In the genomic region with DNA sequence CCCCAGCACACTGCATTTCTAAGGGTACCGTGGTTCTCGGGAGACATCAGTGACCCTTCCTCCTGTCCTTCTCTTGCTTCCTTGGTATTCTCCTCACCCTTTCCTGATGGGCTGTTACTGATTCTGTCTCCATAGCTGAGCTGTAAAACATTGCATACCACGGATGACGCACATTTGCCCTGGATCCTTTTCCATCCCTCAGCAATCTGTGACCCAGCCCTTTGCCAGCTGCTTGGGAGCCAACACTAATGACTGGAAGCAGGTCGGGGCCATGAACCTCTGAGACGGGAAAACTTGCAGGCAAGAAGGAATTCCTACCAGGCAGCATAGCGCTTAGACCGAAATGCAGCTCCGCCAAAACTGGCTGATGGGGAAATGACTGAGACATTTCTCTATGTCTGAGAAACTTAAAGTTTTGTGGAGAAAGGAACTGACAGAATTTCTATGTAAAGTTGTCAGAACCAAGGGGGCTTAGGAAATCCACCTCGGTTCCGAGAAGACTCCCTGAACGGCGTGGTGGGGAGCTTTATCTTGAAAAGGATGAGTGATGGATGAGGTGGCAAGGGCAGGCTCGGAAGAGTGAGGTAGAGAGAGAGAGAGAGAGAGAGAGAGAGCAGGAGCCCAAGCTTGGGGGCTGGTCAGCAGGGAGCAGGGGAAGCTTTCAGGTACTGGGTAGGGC, we compare ENCODE assay signal across 10 cellular contexts. TPM values are rescaled to one million over a fixed set of nuclear protein-coding genes. Genes with fewer than 3 reads are reported as not detected.
DNase-seq lines count a peak whose midpoint lies in the region; ATAC-seq and TF ChIP-seq lines count a peak whose summit lies in the region.
"Had no signal": no experiment of that assay in that cellular context is flagged by ENCODE, and none has a peak within 500 bp of the region (broad histone marks: within the 10 kb centered on the region; RNA-seq: fewer than 3 reads in every experiment).

No MANE protein-coding gene starts in this region.

- peaks cover 21% of the 10 kb centered on the region in 2 donors for H3K4me1 Mint-ChIP-seq in natural killer cell treated with Interleukin-12 subunit alpha and Interleukin-12 subunit beta and Interleukin-15 and Interleukin-18, amount 100 ng/mL, for 72 hours (ENCODE audit: low read depth in 2 of 2)
- H3K4me1 Mint-ChIP-seq in natural killer cell (no peaks in the 10 kb centered on the region), glutamatergic neuron (ENCODE audit: low read depth, unreplicated experiment) (peaks cover 13% of the 10 kb centered on the region)
- peaks cover 39% of the 10 kb centered on the region for H3K4me1 Mint-ChIP-seq in activated naive CD8-positive, alpha-beta T cell treated with anti-CD3 and anti-CD28 coated beads, Interleukin-2, amount 50 U/mL, for 24 hours

- ATAC-seq in natural killer cell treated with Interleukin-12 subunit alpha and Interleukin-12 subunit beta and Interleukin-15 and Interleukin-18, amount 100 ng/mL, for 72 hours, result no peak
- ATAC-seq in natural killer cell, result no peak
- ATAC-seq in activated naive CD8-positive, alpha-beta T cell treated with anti-CD3 and anti-CD28 coated beads, Interleukin-2, amount 50 U/mL, for 24 hours, result no peak

- H3K9me3 ChIP-seq in vagina, result no peaks in the 10 kb centered on the region
- H3K9me3 ChIP-seq: uterus had no signal

- no peak for DNase-seq in natural killer cell treated with Interleukin-12 subunit alpha and Interleukin-12 subunit beta and Interleukin-15 and Interleukin-18, amount 100 ng/mL, for 72 hours (ENCODE audit: low spot score)
- no peak for DNase-seq in natural killer cell
- no peak for DNase-seq in activated naive CD8-positive, alpha-beta T cell treated with anti-CD3 and anti-CD28 coated beads, Interleukin-2, amount 50 U/mL, for 24 hours
- DNase-seq in glutamatergic neuron, result no peak
- DNase-seq in vagina (ENCODE audit: extremely low spot score in 2 of 2), result no peak
- no peak for DNase-seq in NCI-H345 treated with DMSO at 0.1 percent for 48 hours (lab: John Stamatoyannopoulos, UW; ENCODE audit: unreplicated experiment)
- no peak for DNase-seq in mesenteric fat pad (ENCODE audit: low spot score)
- DNase-seq in stimulated activated naive CD4-positive, alpha-beta T cell (lab: John Stamatoyannopoulos, UW), result no peak
- DNase-seq: retina had no signal

- peak overlapping the region; percentile 74 for H3K4me3 Mint-ChIP-seq in natural killer cell treated with Interleukin-12 subunit alpha and Interleukin-12 subunit beta and Interleukin-15 and Interleukin-18, amount 100 ng/mL, for 72 hours
- H3K4me3 Mint-ChIP-seq in natural killer cell (no peak overlapping the region), glutamatergic neuron (ENCODE audit: unreplicated experiment) (peak overlapping the region; percentile 53)
- H3K4me3 Mint-ChIP-seq in activated naive CD8-positive, alpha-beta T cell treated with anti-CD3 and anti-CD28 coated beads, Interleukin-2, amount 50 U/mL, for 24 hours, result peak overlapping the region; percentile 33

- intact Hi-C loops in natural killer cell (cut with micrococcal nuclease) (no loop called here), vagina (cut with DNase I) (no loop called here)

- H3K36me3 Mint-ChIP-seq in natural killer cell treated with Interleukin-12 subunit alpha and Interleukin-12 subunit beta and Interleukin-15 and Interleukin-18, amount 100 ng/mL, for 72 hours, result peaks cover 3% of the 10 kb centered on the region
- H3K36me3 Mint-ChIP-seq in natural killer cell (peaks cover 8% of the 10 kb centered on the region), glutamatergic neuron (ENCODE audit: unreplicated experiment) (peaks cover 15% of the 10 kb centered on the region)
- H3K36me3 Mint-ChIP-seq in activated naive CD8-positive, alpha-beta T cell treated with anti-CD3 and anti-CD28 coated beads, Interleukin-2, amount 50 U/mL, for 24 hours (ENCODE audit: low read depth), result peaks cover 1% of the 10 kb centered on the region

- peaks cover 29% of the 10 kb centered on the region for H3K4me1 ChIP-seq in vagina

- peaks cover 34 to 42% of the 10 kb centered on the region in 2 donors for H3K27me3 Mint-ChIP-seq in natural killer cell treated with Interleukin-12 subunit alpha and Interleukin-12 subunit beta and Interleukin-15 and Interleukin-18, amount 100 ng/mL, for 72 hours
- H3K27me3 Mint-ChIP-seq in natural killer cell (ENCODE audit: low read depth in 2 of 2), result peaks cover 35 to 58% of the 10 kb centered on the region in 2 donors
- H3K27me3 Mint-ChIP-seq in activated naive CD8-positive, alpha-beta T cell treated with anti-CD3 and anti-CD28 coated beads, Interleukin-2, amount 50 U/mL, for 24 hours, result peaks cover 32% of the 10 kb centered on the region
- no peaks in the 10 kb centered on the region for H3K27me3 Mint-ChIP-seq in glutamatergic neuron (ENCODE audit: unreplicated experiment)

- no peaks in the 10 kb centered on the region for H3K27me3 ChIP-seq in vagina
- H3K27me3 ChIP-seq: uterus had no signal

- H3K4me3 ChIP-seq in vagina, result no peak overlapping the region
- H3K4me3 ChIP-seq: uterus had no signal

- no peaks in the 10 kb centered on the region for H3K36me3 ChIP-seq in vagina
- H3K36me3 ChIP-seq: uterus had no signal

- H3K9me3 Mint-ChIP-seq in natural killer cell treated with Interleukin-12 subunit alpha and Interleukin-12 subunit beta and Interleukin-15 and Interleukin-18, amount 100 ng/mL, for 72 hours, result no peaks in the 10 kb centered on the region
- no peaks in the 10 kb centered on the region for H3K9me3 Mint-ChIP-seq in natural killer cell
- peaks cover 4% of the 10 kb centered on the region for H3K9me3 Mint-ChIP-seq in activated naive CD8-positive, alpha-beta T cell treated with anti-CD3 and anti-CD28 coated beads, Interleukin-2, amount 50 U/mL, for 24 hours
- H3K9me3 Mint-ChIP-seq in glutamatergic neuron (ENCODE audit: unreplicated experiment), result peaks cover 6% of the 10 kb centered on the region

- no peak for TF ChIP-seq POLR2A in vagina (IDR thresholded peaks at IDR 0.05)

- peak overlapping the region in 1 of 2 donors; percentile 60 for H3K27ac Mint-ChIP-seq in natural killer cell treated with Interleukin-12 subunit alpha and Interleukin-12 subunit beta and Interleukin-15 and Interleukin-18, amount 100 ng/mL, for 72 hours
- no peak overlapping the region for H3K27ac Mint-ChIP-seq in natural killer cell
- peak overlapping the region; percentile 86 for H3K27ac Mint-ChIP-seq in activated naive CD8-positive, alpha-beta T cell treated with anti-CD3 and anti-CD28 coated beads, Interleukin-2, amount 50 U/mL, for 24 hours
- peak overlapping the region; percentile 72 for H3K27ac Mint-ChIP-seq in glutamatergic neuron (ENCODE audit: unreplicated experiment)

- TF ChIP-seq CTCF in natural killer cell (IDR thresholded peaks at IDR 0.05), result no peak
- no peak for TF ChIP-seq CTCF in glutamatergic neuron (IDR thresholded peaks at IDR 0.05; ENCODE audit: partially characterized antibody, unreplicated experiment)
- no peak for TF ChIP-seq CTCF in vagina (IDR thresholded peaks at IDR 0.05)

- peak overlapping the region; percentile 75 for H3K27ac ChIP-seq in vagina
- H3K27ac ChIP-seq: uterus had no signal

RNA-seq across cellular contexts. Expression of gene TUBB2B, which starts 19.2 kb away (rescaled TPM):
- not detected for total RNA-seq in natural killer cell treated with Interleukin-12 subunit alpha and Interleukin-12 subunit beta and Interleukin-15 and Interleukin-18, amount 100 ng/mL, for 72 hours
- total RNA-seq in natural killer cell (under 1 TPM in 2 of 3 donors, not detected in 1; 0.66 to 0.75 TPM), glutamatergic neuron (ENCODE audit: unreplicated experiment) (1,777 TPM), vagina (6.9 TPM), mesenteric fat pad (12.2 TPM)

RNA-seq across cellular contexts. Expression of gene PSMG4, which starts 50.5 kb away (rescaled TPM):
- 10 to 100 TPM; 16.4 to 25.2 TPM for total RNA-seq in natural killer cell treated with Interleukin-12 subunit alpha and Interleukin-12 subunit beta and Interleukin-15 and Interleukin-18, amount 100 ng/mL, for 72 hours
- total RNA-seq in natural killer cell (10 to 100 TPM in 2 of 3 donors, 1 to 10 TPM in 1; 8.3 to 15.3 (median 11.3) TPM), glutamatergic neuron (ENCODE audit: unreplicated experiment) (37.2 TPM), vagina (25.0 TPM), mesenteric fat pad (18.7 TPM)

RNA-seq across cellular contexts. Expression of gene TUBB2A, which starts 50.9 kb away (rescaled TPM):
- 1 to 10 TPM; 1.7 to 5.8 TPM for total RNA-seq in natural killer cell treated with Interleukin-12 subunit alpha and Interleukin-12 subunit beta and Interleukin-15 and Interleukin-18, amount 100 ng/mL, for 72 hours
- total RNA-seq in natural killer cell, result 10 to 100 TPM in 2 of 3 donors, 1 to 10 TPM in 1; 9.2 to 13.2 (median 11.4) TPM
- total RNA-seq in glutamatergic neuron (ENCODE audit: unreplicated experiment), result 769 TPM
- 72.7 TPM for total RNA-seq in vagina
- 314 TPM for total RNA-seq in mesenteric fat pad

Comparison
In these comparisons a context has a peak if more than half of its experiments do, and no peak if none do; other contexts are left out.
1. H3K27ac Mint-ChIP-seq: peak in activated naive CD8-positive, alpha-beta T cell treated with anti-CD3 and anti-CD28 coated beads, Interleukin-2, amount 50 U/mL, for 24 hours (single experiment) and glutamatergic neuron (single experiment); none in natural killer cell (0 of 2).
2. RNA of gene TUBB2B, which starts 19.2 kb away (total RNA-seq): 1,777 TPM in glutamatergic neuron (single experiment); 12.2 TPM in mesenteric fat pad (single experiment), 6.9 TPM in vagina (single experiment), 0.66 to 0.75 TPM in natural killer cell and not detected in natural killer cell treated with Interleukin-12 subunit alpha and Interleukin-12 subunit beta and Interleukin-15 and Interleukin-18, amount 100 ng/mL, for 72 hours; every median in the first group is over 100 times any median in the second.